21 cellular contexts compared by ENCODE assay signal in genomic region chrX:10447577-10448214, GRCh38.
DNase-seq lines count a peak whose midpoint lies in the region; ATAC-seq, FAIRE-seq and TF ChIP-seq lines count a peak whose summit lies in the region.
"Had no signal": no experiment of that assay in that cellular context is flagged by ENCODE, and none has a peak within 500 bp of the region (broad histone marks: within the 10 kb centered on the region; RNA-seq: fewer than 3 reads in every experiment).

No MANE protein-coding gene starts in this region.

- POLR2A ChIA-PET in A549 (lab: Yijun Ruan, JAX), result interaction anchor here (0.6 kb wide), 1 partner anchor 53 kb away, joined by 5 read pairs; no protein-coding TSS in a partner anchor

- no peak for TF ChIP-seq POLR2A in A549 (IDR thresholded peaks at IDR 0.05; ENCODE audit: low read length)

- TF ChIP-seq EP300 in A549 (IDR thresholded peaks at IDR 0.05), result no peak

- H3K79me2 ChIP-seq in MM.1S (ENCODE audit: low read length), result no peaks in the 10 kb centered on the region

- H4K20me1 ChIP-seq in MM.1S (ENCODE audit: insufficient read depth, low read length), result no peaks in the 10 kb centered on the region

- peak; percentile 98 for FAIRE-seq in A549 (lab: Jason Lieb, UNC)
- FAIRE-seq: A204.1 had no signal

- no peaks in the 10 kb centered on the region for H3F3A ChIP-seq in MM.1S (ENCODE audit: insufficient read depth, low read length)

- peaks cover 40% of the 10 kb centered on the region for H3K4me1 ChIP-seq in A549
- H3K4me1 ChIP-seq in right cardiac atrium (ENCODE audit: control insufficient read depth, insufficient read depth, low read length), result no peaks in the 10 kb centered on the region
- no peaks in the 10 kb centered on the region for H3K4me1 ChIP-seq in MM.1S (ENCODE audit: low read length)

- H3K4me2 ChIP-seq in A549 (0 out of 3 replicates have a peak overlapping the region, but pooled peaks have one; percentile 8), MM.1S (ENCODE audit: low read depth, low read length) (no peak overlapping the region)

- no peaks in the 10 kb centered on the region for H3K9me2 ChIP-seq in MM.1S (replicated peaks; ENCODE audit: insufficient read depth, low read length)

- no peak for TF ChIP-seq RAD21 in A549 (conservative IDR thresholded peaks at IDR 0.05 in 1 of 2, IDR thresholded peaks at IDR 0.05 in 1 of 2)

- H3K27me3 ChIP-seq in right cardiac atrium (ENCODE audit: control insufficient read depth, insufficient read depth) (no peaks in the 10 kb centered on the region), MM.1S (replicated peaks; ENCODE audit: insufficient read depth, low read length) (no peaks in the 10 kb centered on the region)

- CTCF ChIA-PET in A549 (lab: Yijun Ruan, JAX), result no interaction called here

- TF ChIP-seq CTCF in A549 (IDR thresholded peaks at IDR 0.05), result no peak
- no peak for TF ChIP-seq CTCF in fibroblast of the aortic adventitia (IDR thresholded peaks at IDR 0.05; ENCODE audit: insufficient read depth, low read length)
- no peak for TF ChIP-seq CTCF in MM.1S (IDR thresholded peaks at IDR 0.05; ENCODE audit: low read length)

- H3K36me3 ChIP-seq in MM.1S (replicated peaks; ENCODE audit: insufficient read depth, low read length), result no peaks in the 10 kb centered on the region

- intact Hi-C loops in left cardiac atrium (cut with DNase I) (no loop called here), right cardiac atrium (cut with DNase I) (no loop called here)

- H3K9me3 ChIP-seq in A549, result no peaks in the 10 kb centered on the region
- no peaks in the 10 kb centered on the region for H3K9me3 ChIP-seq in right cardiac atrium (ENCODE audit: control insufficient read depth, low read length)
- H3K9me3 ChIP-seq in MM.1S (replicated peaks; ENCODE audit: insufficient read depth, low read length), result no peaks in the 10 kb centered on the region

- H3K27ac ChIP-seq in A549, result peak overlapping the region in 1 of 2 experiments; percentile 57; a peak in 1 of 6 replicates
- no peak overlapping the region for H3K27ac ChIP-seq in right cardiac atrium (ENCODE audit: low read length)
- H3K27ac ChIP-seq in MM.1S (ENCODE audit: low read length), result no peak overlapping the region
- H3K27ac ChIP-seq: epithelial cell of prostate, skin epidermis had no signal

- DNase-seq in A549 (ENCODE audit: low read depth in 1 of 2, low spot score in 1 of 2), result peak in 1 of 2 experiments; percentile 17
- peak; percentile 28 for DNase-seq in HS-5 (ENCODE audit: low read depth)
- DNase-seq in amniotic epithelial cell (ENCODE audit: low read depth), result peak; percentile 23
- DNase-seq in fibroblast of the aortic adventitia (ENCODE audit: low read depth), result peak; percentile 48
- DNase-seq in left cardiac atrium, result no peak
- no peak for DNase-seq in right cardiac atrium
- DNase-seq in MM.1S, result no peak
- DNase-seq: activated CD8-positive, alpha-beta memory T cell treated with anti-CD3 and anti-CD28 coated beads, Interleukin-2, amount 10 ng/mL, durations not matched to agents 7 days and 5 days; activated naive CD4-positive, alpha-beta T cell; central memory CD4-positive, alpha-beta T cell; KG1; mesenchymal stem cell; NCI-H510A; OCI-M1; stimulated activated naive CD4-positive, alpha-beta T cell treated with Interleukin-2 at 50 U/mL for 16 hours; T-cell had no signal

- H3K4me3 ChIP-seq in A549 (no peak overlapping the region), fibroblast of the aortic adventitia (ENCODE audit: low read depth, low read length) (no peak overlapping the region), right cardiac atrium (ENCODE audit: low read length) (no peak overlapping the region), MM.1S (ENCODE audit: low read length) (no peak overlapping the region)
- H3K4me3 ChIP-seq: skin epidermis had no signal

- WGBS in A549 (ENCODE audit: missing lambda C conversion rate), result 54% methylated on average over 4 of the region's 4 CpGs
- WGBS in right cardiac atrium, result 68% methylated on average over 4 of the region's 4 CpGs

- no peak for ATAC-seq in A549
- no peak for ATAC-seq in left cardiac atrium
- ATAC-seq in HG03442 (IDR thresholded peaks at IDR 0.05; ENCODE audit: unreplicated experiment), result no peak
- no peak for ATAC-seq in right cardiac atrium
- ATAC-seq: activated CD8-positive, alpha-beta memory T cell treated with anti-CD3 and anti-CD28 coated beads, Interleukin-2, amount 10 ng/mL, durations not matched to agents 7 days and 5 days; T-cell; WTC11 had no signal

- H3K9ac ChIP-seq in MM.1S (ENCODE audit: low read length), result no peak overlapping the region

- H2AFZ ChIP-seq in MM.1S (ENCODE audit: low read length), result no peak overlapping the region

TF ChIP-seq in A549, 52 proteins besides CTCF, POLR2A, EP300 and RAD21:
- TF ChIP-seq CHD4 (IDR thresholded peaks at IDR 0.05; ENCODE audit: borderline replicate concordance), result no peak
- TF ChIP-seq TFCP2L1 (CRISPR knock-in tag; IDR thresholded peaks at IDR 0.05), result no peak
- no peak for TF ChIP-seq NFE2L2 (conservative IDR thresholded peaks at IDR 0.05; ENCODE audit: low read length)
- no peak for TF ChIP-seq ZFP36 (IDR thresholded peaks at IDR 0.05; ENCODE audit: borderline replicate concordance, partially characterized antibody)
- no peak for TF ChIP-seq FOSL2 (IDR thresholded peaks at IDR 0.05)
- TF ChIP-seq FOSL2 (CRISPR knock-in tag; IDR thresholded peaks at IDR 0.05), result peak; percentile 14; the same call in 1 of the 2 replicates
- TF ChIP-seq HDAC2 (IDR thresholded peaks at IDR 0.05), result no peak
- TF ChIP-seq REST (IDR thresholded peaks at IDR 0.05), result no peak
- TF ChIP-seq ZSCAN20 (CRISPR knock-in tag; IDR thresholded peaks at IDR 0.05), result no peak
- no peak for TF ChIP-seq KDM5A (IDR thresholded peaks at IDR 0.05)
- TF ChIP-seq MAFK (IDR thresholded peaks at IDR 0.05; ENCODE audit: partially characterized antibody), result no peak
- no peak for TF ChIP-seq JUN (IDR thresholded peaks at IDR 0.05)
- TF ChIP-seq USF2 (IDR thresholded peaks at IDR 0.05), result peak; percentile 57
- TF ChIP-seq KDM1A (IDR thresholded peaks at IDR 0.05; ENCODE audit: low read depth), result no peak
- no peak for TF ChIP-seq ZC3H11A (IDR thresholded peaks at IDR 0.05)

Comparison
In these comparisons a context has a peak if more than half of its experiments do, and no peak if none do; other contexts are left out.
1. DNase-seq: peak in HS-5 (single experiment), amniotic epithelial cell (single experiment) and fibroblast of the aortic adventitia (single experiment); none in left cardiac atrium (single experiment), right cardiac atrium (0 of 3) and MM.1S (single experiment).